ENCODE assay signal across 15 cellular contexts in genomic region chr15:60634815-60635214, GRCh38.
DNase-seq lines count a peak whose midpoint lies in the region; ATAC-seq and TF ChIP-seq lines count a peak whose summit lies in the region.
"Had no signal": no experiment of that assay in that cellular context is flagged by ENCODE, and none has a peak within 500 bp of the region (broad histone marks: within the 10 kb centered on the region; RNA-seq: fewer than 3 reads in every experiment).

No MANE protein-coding gene starts in this region.

- no peaks in the 10 kb centered on the region for H3K36me3 ChIP-seq in BE2C
- H3K36me3 ChIP-seq: lower lobe of right lung had no signal

- TF ChIP-seq POLR2A in NB4 (IDR thresholded peaks at IDR 0.05; ENCODE audit: extremely low read depth, insufficient read length) = no peak

- no peaks in the 10 kb centered on the region for H3K27me3 ChIP-seq in BE2C

- H3K4me3 ChIP-seq in BE2C (ENCODE audit: low read depth, low read length) = no peak overlapping the region
- no peak overlapping the region for H3K4me3 ChIP-seq in NB4 (ENCODE audit: low read depth, low read length)
- H3K4me3 ChIP-seq: lower lobe of right lung, psoas muscle had no signal

- no peaks in the 10 kb centered on the region for H3K9me3 ChIP-seq in BE2C
- H3K9me3 ChIP-seq: lower lobe of right lung, psoas muscle had no signal

- DNase-seq in BE2C (peak; percentile 59), NB4 (ENCODE audit: low read depth) (peak; percentile 12), germinal center (ENCODE audit: low spot score) (peak; percentile 40), HCEC 1CT (no peak), NK-92 (lab: John Stamatoyannopoulos, UW; ENCODE audit: unreplicated experiment) (no peak)
- DNase-seq: effector memory CD8-positive, alpha-beta T cell; head of caudate nucleus; HFFc6; lower lobe of right lung; NCI-H1694 treated with DMSO at 0.1 percent for 48 hours; NK-92 treated with Interleukin-12 subunit alpha and Interleukin-12 subunit beta, amount 100 ng/mL, for 24 hours; psoas muscle had no signal

- peaks cover 6% of the 10 kb centered on the region; the same call in 1 of the 2 replicates for H3K4me1 ChIP-seq in BE2C
- H3K4me1 ChIP-seq: psoas muscle had no signal

- ATAC-seq in GM21576 (IDR thresholded peaks at IDR 0.05; ENCODE audit: unreplicated experiment) (peak; percentile 58), GM18907 (IDR thresholded peaks at IDR 0.05; ENCODE audit: unreplicated experiment) (no peak), GM18909 (IDR thresholded peaks at IDR 0.05; ENCODE audit: poor library complexity, unreplicated experiment) (no peak)
- ATAC-seq: effector memory CD8-positive, alpha-beta T cell; psoas muscle had no signal

- TF ChIP-seq CTCF in BE2C (IDR thresholded peaks at IDR 0.05; ENCODE audit: low read depth, low read length) (no peak), NB4 (IDR thresholded peaks at IDR 0.05; ENCODE audit: low read depth, low read length) (no peak)

Comparison
In these comparisons a context has a peak if more than half of its experiments do, and no peak if none do; other contexts are left out.
1. DNase-seq: peak in BE2C (single experiment), NB4 (single experiment) and germinal center (single experiment); none in HCEC 1CT (single experiment) and NK-92 (single experiment).